In genomic region chr16:11742041-11742535, GRCh38 we compare ENCODE assay signal across 8 cellular contexts. TPM values are rescaled to one million over a fixed set of nuclear protein-coding genes. Genes with fewer than 3 reads are reported as not detected.
DNase-seq lines count a peak whose midpoint lies in the region; ATAC-seq and TF ChIP-seq lines count a peak whose summit lies in the region.

No MANE protein-coding gene starts in this region.

- ATAC-seq in GM21390 (IDR thresholded peaks at IDR 0.05; ENCODE audit: unreplicated experiment) (peak; percentile 21), natural killer cell (peak in 1 of 3 donors; percentile 3)

- CTCF ChIA-PET in activated CD4-positive, alpha-beta T cell treated with anti-CD3 and anti-CD28 coated beads, Interleukin-2, amount 10 ng/mL, durations not matched to agents 7 days and 5 days (lab: Charles Lee), result interaction anchor here (0.6 to 1.6 kb wide), 10 partner anchors 11 to 788 kb away, joined by 3 to 10 read pairs (median 4); partner anchors contain the start of gene ZC3H7A

- peak overlapping the region; percentile 95 for H3K4me3 Mint-ChIP-seq in activated CD4-positive, alpha-beta T cell treated with anti-CD3 and anti-CD28 coated beads, Interleukin-2, amount 10 ng/mL, durations not matched to agents 7 days and 5 days
- peak overlapping the region; percentile 97 for H3K4me3 Mint-ChIP-seq in natural killer cell
- H3K4me3 Mint-ChIP-seq in type B pancreatic cell, result peak overlapping the region; percentile 93

- no peaks in the 10 kb centered on the region for H3K36me3 ChIP-seq in HUES48 (ENCODE audit: control insufficient read depth, insufficient read depth, low read length)

- intact Hi-C loops in natural killer cell (cut with micrococcal nuclease), result loop anchor here (1.0 kb wide), 4 partner anchors 41 to 174 kb away; partner anchors contain the start of genes RSL1D1 and ZC3H7A

- H3K9me3 ChIP-seq in HUES48 (ENCODE audit: control insufficient read depth, insufficient read depth, low read length), result no peaks in the 10 kb centered on the region

- H3K4me1 ChIP-seq in HUES48 (ENCODE audit: control insufficient read depth, insufficient read depth, low read length), result peaks cover 14% of the 10 kb centered on the region

- POLR2A ChIA-PET in activated CD4-positive, alpha-beta T cell treated with anti-CD3 and anti-CD28 coated beads, Interleukin-2, amount 10 ng/mL, durations not matched to agents 7 days and 5 days (lab: Charles Lee), result interaction anchor here (1.3 kb wide), 1 partner anchor 55 kb away, joined by 6 read pairs; the partner anchor contains the start of gene ZC3H7A

- no peaks in the 10 kb centered on the region for H3K27me3 ChIP-seq in HUES48 (ENCODE audit: control insufficient read depth, insufficient read depth, low read length)

- DNase-seq in CMK (ENCODE audit: low read depth), result peak; percentile 14
- peak; percentile 57 for DNase-seq in activated CD4-positive, alpha-beta T cell treated with anti-CD3 and anti-CD28 coated beads, Interleukin-2, amount 10 ng/mL, durations not matched to agents 7 days and 5 days
- peak; percentile 19 for DNase-seq in epithelial cell of esophagus (ENCODE audit: low read depth)
- DNase-seq in natural killer cell, result peak; percentile 48
- DNase-seq in type B pancreatic cell (ENCODE audit: extremely low spot score, unreplicated experiment), result peak; percentile 73
- DNase-seq in NCI-H510A (lab: John Stamatoyannopoulos, UW), result no peak

- peak overlapping the region; percentile 95 for H3K27ac Mint-ChIP-seq in activated CD4-positive, alpha-beta T cell treated with anti-CD3 and anti-CD28 coated beads, Interleukin-2, amount 10 ng/mL, durations not matched to agents 7 days and 5 days
- H3K27ac Mint-ChIP-seq in natural killer cell (peak overlapping the region; percentile 92 to 94), type B pancreatic cell (peak overlapping the region; percentile 89)

- H3K9ac ChIP-seq in HUES48 (ENCODE audit: low read depth, low read length), result peak overlapping the region; percentile 89

- no peak for TF ChIP-seq CTCF in epithelial cell of esophagus (IDR thresholded peaks at IDR 0.05; ENCODE audit: insufficient read depth, low read depth, low read length, missing control alignments)
- no peak for TF ChIP-seq CTCF in natural killer cell (IDR thresholded peaks at IDR 0.05)
- TF ChIP-seq CTCF in type B pancreatic cell (conservative IDR thresholded peaks at IDR 0.05), result no peak

- no peaks in the 10 kb centered on the region for H3K9me3 Mint-ChIP-seq in activated CD4-positive, alpha-beta T cell treated with anti-CD3 and anti-CD28 coated beads, Interleukin-2, amount 10 ng/mL, durations not matched to agents 7 days and 5 days
- H3K9me3 Mint-ChIP-seq in natural killer cell (no peaks in the 10 kb centered on the region), type B pancreatic cell (no peaks in the 10 kb centered on the region)

- H3K27ac ChIP-seq in HUES48 (ENCODE audit: low read depth, low read length), result peak overlapping the region; percentile 84

- no peaks in the 10 kb centered on the region for H3K27me3 Mint-ChIP-seq in activated CD4-positive, alpha-beta T cell treated with anti-CD3 and anti-CD28 coated beads, Interleukin-2, amount 10 ng/mL, durations not matched to agents 7 days and 5 days
- H3K27me3 Mint-ChIP-seq in natural killer cell (ENCODE audit: low read depth in 2 of 2) (no peaks in the 10 kb centered on the region), type B pancreatic cell (no peaks in the 10 kb centered on the region)

- H3K4me3 ChIP-seq in HUES48 (ENCODE audit: low read depth, low read length) (peak overlapping the region; percentile 86), epithelial cell of esophagus (ENCODE audit: low read length) (peak overlapping the region; percentile 89)

- peaks cover 53% of the 10 kb centered on the region for H3K4me1 Mint-ChIP-seq in activated CD4-positive, alpha-beta T cell treated with anti-CD3 and anti-CD28 coated beads, Interleukin-2, amount 10 ng/mL, durations not matched to agents 7 days and 5 days
- H3K4me1 Mint-ChIP-seq in natural killer cell (peaks cover 51 to 58% of the 10 kb centered on the region in 2 donors), type B pancreatic cell (ENCODE audit: unreplicated experiment) (peaks cover 32% of the 10 kb centered on the region)

- H3K36me3 Mint-ChIP-seq in activated CD4-positive, alpha-beta T cell treated with anti-CD3 and anti-CD28 coated beads, Interleukin-2, amount 10 ng/mL, durations not matched to agents 7 days and 5 days (ENCODE audit: low read depth), result peaks cover 23% of the 10 kb centered on the region
- H3K36me3 Mint-ChIP-seq in natural killer cell, result no peaks in the 10 kb centered on the region
- H3K36me3 Mint-ChIP-seq in type B pancreatic cell, result peaks cover 13% of the 10 kb centered on the region

RNA-seq across cellular contexts. Expression of gene TXNDC11, which starts 0.6 kb away (rescaled TPM):
- 10 to 100 TPM; 38.5 to 42.7 TPM for total RNA-seq in activated CD4-positive, alpha-beta T cell treated with anti-CD3 and anti-CD28 coated beads, Interleukin-2, amount 10 ng/mL, durations not matched to agents 7 days and 5 days
- 10 to 100 TPM; 63.4 to 99.2 (median 68.9) TPM for total RNA-seq in natural killer cell
- 26.7 and 39.0 TPM in 2 replicates for total RNA-seq in type B pancreatic cell (ENCODE audit: low replicate concordance)

RNA-seq across cellular contexts. Expression of gene ZC3H7A, which starts 55.0 kb away (rescaled TPM):
- total RNA-seq in activated CD4-positive, alpha-beta T cell treated with anti-CD3 and anti-CD28 coated beads, Interleukin-2, amount 10 ng/mL, durations not matched to agents 7 days and 5 days, result 10 to 100 TPM; 68.0 to 76.9 TPM
- 10 to 100 TPM; 80.6 to 91.8 (median 84.6) TPM for total RNA-seq in natural killer cell
- 43.3 and 67.5 TPM in 2 replicates for total RNA-seq in type B pancreatic cell (ENCODE audit: low replicate concordance)
